In the genomic region with DNA sequence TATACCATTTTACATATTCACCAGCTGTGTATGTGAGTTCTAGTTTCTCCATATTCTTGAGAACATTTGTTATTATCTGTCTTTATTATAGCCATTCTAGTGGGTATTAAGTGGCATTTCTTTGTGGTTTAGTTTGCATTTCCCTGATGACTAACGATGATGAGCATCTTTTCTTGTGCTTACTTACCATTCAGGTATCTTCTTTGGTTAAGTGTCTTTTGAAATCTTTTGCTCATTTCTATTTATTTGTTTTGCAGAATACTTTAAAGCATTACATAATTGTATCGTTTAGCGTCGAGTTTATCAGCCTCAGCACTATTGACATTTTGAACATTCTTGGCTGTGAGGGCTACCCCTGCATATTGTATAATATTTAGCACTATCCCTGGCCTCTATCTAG, we compare ENCODE assay signal across 18 cellular contexts.
DNase-seq lines count a peak whose midpoint lies in the region; ATAC-seq and TF ChIP-seq lines count a peak whose summit lies in the region.
"Had no signal": no experiment of that assay in that cellular context is flagged by ENCODE, and none has a peak within 500 bp of the region (broad histone marks: within the 10 kb centered on the region; RNA-seq: fewer than 3 reads in every experiment).

No MANE protein-coding gene starts in this region.

- DNase-seq in EL (peak; percentile 70), IMR-90 (peak; percentile 64), amniotic epithelial cell (ENCODE audit: low read depth) (peak; percentile 76), foreskin keratinocyte (peak; percentile 71 to 84), trophoblast cell (no peak), SIG-M5 (lab: John Stamatoyannopoulos, UW) (no peak), superior temporal gyrus (ENCODE audit: extremely low spot score) (no peak), right atrium auricular region (ENCODE audit: low spot score) (no peak)
- DNase-seq: DMS 273 treated with DMSO at 0.1 percent for 48 hours, MG63, NCI-H1092 treated with DMSO at 0.1 percent for 48 hours, NCI-H187, NCI-H446 treated with DMSO at 0.1 percent for 48 hours had no signal

- H4K5ac ChIP-seq in IMR-90 (ENCODE audit: low read depth, low read length): no peak overlapping the region

- no peak overlapping the region for H3K27ac ChIP-seq in IMR-90 (ENCODE audit: insufficient read depth, low read length)
- H3K27ac ChIP-seq in foreskin keratinocyte: no peak overlapping the region
- no peak overlapping the region for H3K27ac ChIP-seq in trophoblast cell (ENCODE audit: low read depth, low read length)
- H3K27ac ChIP-seq in right atrium auricular region: no peak overlapping the region
- H3K27ac ChIP-seq: BLaER1 treated with 17β-estradiol and CSF1 and Interleukin-3, amounts not matched to agents 10 nM and 100 nM had no signal

- ATAC-seq in IMR-90 (ENCODE audit: low read depth) (no peak; the same call in 1 of the 2 replicates), foreskin keratinocyte (peak; percentile 81)
- ATAC-seq: GM12878, K562 had no signal

- in situ Hi-C loops in IMR-90 (cut with MboI; ENCODE audit: low sequenced_read_pairs): no loop called here

- H2AFZ ChIP-seq in IMR-90 (replicated peaks; ENCODE audit: low read length, poor library complexity): no peak overlapping the region
- H2AFZ ChIP-seq in trophoblast cell (ENCODE audit: insufficient read depth, low read length, poor library complexity): no peak overlapping the region

- BruUV-seq in IMR-90 (replicated peaks; lab: Mats Ljungman, UMichigan): no TSS peak

- TF ChIP-seq RAD21 in IMR-90 (IDR thresholded peaks at IDR 0.05; ENCODE audit: low read length): no peak

- no peaks in the 10 kb centered on the region for H3K27me3 ChIP-seq in IMR-90 (ENCODE audit: control insufficient read depth, insufficient read depth, low read length)
- no peaks in the 10 kb centered on the region for H3K27me3 ChIP-seq in foreskin keratinocyte
- H3K27me3 ChIP-seq in trophoblast cell (ENCODE audit: insufficient read depth, low read length): no peaks in the 10 kb centered on the region
- no peaks in the 10 kb centered on the region for H3K27me3 ChIP-seq in right atrium auricular region
- H3K27me3 ChIP-seq: MG63, SJSA1 had no signal

- no peak overlapping the region for H4K12ac ChIP-seq in trophoblast cell (ENCODE audit: low read depth, low read length)

- H3K4me2 ChIP-seq in IMR-90 (ENCODE audit: low read depth, low read length): no peak overlapping the region; the same call in 1 of the 2 replicates
- no peak overlapping the region for H3K4me2 ChIP-seq in trophoblast cell (ENCODE audit: low read length)
- H3K4me2 ChIP-seq: BLaER1 treated with 17β-estradiol and CSF1 and Interleukin-3, amounts not matched to agents 10 nM and 100 nM had no signal

- H3K14ac ChIP-seq in IMR-90 (replicated peaks; ENCODE audit: low read depth, low read length) (no peak overlapping the region), trophoblast cell (ENCODE audit: low read length) (no peak overlapping the region)

- no peak overlapping the region for H2BK20ac ChIP-seq in IMR-90 (ENCODE audit: low read depth, low read length)

- H2BK120ac ChIP-seq in IMR-90 (ENCODE audit: low read depth, low read length) (no peak overlapping the region), trophoblast cell (ENCODE audit: insufficient read depth, low read length, poor library complexity) (no peak overlapping the region)

- no peak overlapping the region for H3K18ac ChIP-seq in IMR-90 (ENCODE audit: low read depth, low read length)
- H3K18ac ChIP-seq in trophoblast cell (ENCODE audit: low read length): no peak overlapping the region

- no CpG with 5 or more reads among the region's 4 CpGs for WGBS in IMR-90 (ENCODE audit: extremely low coverage in 2 of 2, insufficient read length in 1 of 2), 2 experiments
- no CpG with 5 or more reads among the region's 4 CpGs for WGBS in trophoblast cell (ENCODE audit: extremely low coverage, insufficient coverage, insufficient read length)

- no peaks in the 10 kb centered on the region for H3K9me1 ChIP-seq in IMR-90 (ENCODE audit: insufficient read depth, low read length)

- H2AK9ac ChIP-seq in IMR-90 (replicated peaks; ENCODE audit: low read depth, low read length, poor library complexity): no peak overlapping the region

- no peak overlapping the region for H2BK12ac ChIP-seq in trophoblast cell (ENCODE audit: low read length)

- no peak overlapping the region for H2BK15ac ChIP-seq in IMR-90 (ENCODE audit: low read depth, low read length)

- TF ChIP-seq POLR2A in IMR-90 (IDR thresholded peaks at IDR 0.05; ENCODE audit: low read depth, low read length): no peak

- intact Hi-C loops in IMR-90 (cut with micrococcal nuclease): no loop called here

- TF ChIP-seq CTCF in IMR-90 (conservative IDR thresholded peaks at IDR 0.05; ENCODE audit: low read depth, low read length) (no peak), foreskin keratinocyte (conservative IDR thresholded peaks at IDR 0.05) (no peak), right atrium auricular region (IDR thresholded peaks at IDR 0.05) (no peak)

- H3K23ac ChIP-seq in IMR-90 (ENCODE audit: low read depth, low read length) (no peak overlapping the region), trophoblast cell (ENCODE audit: low read length) (no peak overlapping the region)

- no peak overlapping the region for H4K91ac ChIP-seq in IMR-90 (ENCODE audit: insufficient read depth, low read depth, low read length)
- no peak overlapping the region for H4K91ac ChIP-seq in trophoblast cell (ENCODE audit: low read depth, low read length)

- H4K8ac ChIP-seq in IMR-90 (ENCODE audit: low read depth in 2 of 2, low read length in 2 of 2) (no peak overlapping the region), trophoblast cell (ENCODE audit: low read depth, low read length) (no peak overlapping the region)

- dilution Hi-C loops in IMR-90 (cut with HindIII; ENCODE audit: low sequenced_read_pairs, unreplicated experiment): no loop called here

- no peaks in the 10 kb centered on the region for H3K79me1 ChIP-seq in IMR-90 (ENCODE audit: low read depth in 1 of 2, low read length in 2 of 2)
- no peaks in the 10 kb centered on the region for H3K79me1 ChIP-seq in trophoblast cell (ENCODE audit: low read length)

- H3K4me1 ChIP-seq in IMR-90 (ENCODE audit: control insufficient read depth, insufficient read depth, low read length): no peaks in the 10 kb centered on the region
- H3K4me1 ChIP-seq in foreskin keratinocyte: no peaks in the 10 kb centered on the region
- H3K4me1 ChIP-seq in trophoblast cell (ENCODE audit: control insufficient read depth in 1 of 2, insufficient read depth in 2 of 2, low read length in 2 of 2): no peaks in the 10 kb centered on the region
- no peaks in the 10 kb centered on the region for H3K4me1 ChIP-seq in right atrium auricular region
- H3K4me1 ChIP-seq: BLaER1 treated with 17β-estradiol and CSF1 and Interleukin-3, amounts not matched to agents 10 nM and 100 nM; HAP-1 had no signal

- no peaks in the 10 kb centered on the region for H3K36me3 ChIP-seq in IMR-90 (ENCODE audit: control insufficient read depth, insufficient read depth, low read length)
- H3K36me3 ChIP-seq in trophoblast cell (ENCODE audit: control insufficient read depth in 1 of 2, insufficient read depth in 2 of 2, low read length in 2 of 2): no peaks in the 10 kb centered on the region
- no peaks in the 10 kb centered on the region for H3K36me3 ChIP-seq in right atrium auricular region
- H3K36me3 ChIP-seq: BLaER1 treated with 17β-estradiol and CSF1 and Interleukin-3, amounts not matched to agents 10 nM and 100 nM; HAP-1; MG63; SJSA1 had no signal

- POLR2A ChIA-PET in IMR-90 (lab: Charles Lee; ENCODE audit: unreplicated experiment): no interaction called here

- no peak overlapping the region for H2AK5ac ChIP-seq in IMR-90 (ENCODE audit: low read depth, low read length)
- H2AK5ac ChIP-seq in trophoblast cell (ENCODE audit: low read length): no peak overlapping the region

- peak overlapping the region; percentile 66 for H2BK5ac ChIP-seq in IMR-90 (ENCODE audit: low read depth, low read length, poor library complexity, severe bottlenecking)
- no peak overlapping the region for H2BK5ac ChIP-seq in trophoblast cell (ENCODE audit: low read depth, low read length, poor library complexity)

- no peaks in the 10 kb centered on the region for H3K79me2 ChIP-seq in trophoblast cell (ENCODE audit: control insufficient read depth, insufficient read depth, low read length, poor library complexity)

- H3K56ac ChIP-seq in IMR-90 (ENCODE audit: extremely low read depth, insufficient read depth, low read length): no peak overlapping the region

- H3K9ac ChIP-seq in IMR-90 (ENCODE audit: low read depth, low read length) (no peak overlapping the region), trophoblast cell (ENCODE audit: low read length) (no peak overlapping the region)
- H3K9ac ChIP-seq: BLaER1 treated with 17β-estradiol and CSF1 and Interleukin-3, amounts not matched to agents 10 nM and 100 nM had no signal

- H3K4ac ChIP-seq in IMR-90 (ENCODE audit: low read depth, low read length) (no peak overlapping the region), trophoblast cell (ENCODE audit: low read depth, low read length) (no peak overlapping the region)

- CTCF ChIA-PET in IMR-90 (lab: Yijun Ruan, JAX): no interaction called here

- H4K20me1 ChIP-seq in IMR-90 (ENCODE audit: insufficient read depth, low read length): no peaks in the 10 kb centered on the region
- H4K20me1 ChIP-seq: BLaER1 treated with 17β-estradiol and CSF1 and Interleukin-3, amounts not matched to agents 10 nM and 100 nM had no signal

- H3K9me3 ChIP-seq in IMR-90 (ENCODE audit: control insufficient read depth, insufficient read depth, low read length) (peaks cover 4% of the 10 kb centered on the region; the same call in 1 of the 2 replicates), trophoblast cell (ENCODE audit: insufficient read depth, low read depth, low read length) (no peaks in the 10 kb centered on the region), right atrium auricular region (no peaks in the 10 kb centered on the region)
- H3K9me3 ChIP-seq: HAP-1, MG63, SJSA1 had no signal

- H3K4me3 ChIP-seq in IMR-90 (ENCODE audit: insufficient read depth, low read depth, low read length): no peak overlapping the region
- no peak overlapping the region for H3K4me3 ChIP-seq in trophoblast cell (ENCODE audit: low read depth, low read length)
- H3K4me3 ChIP-seq in right atrium auricular region: no peak overlapping the region
- H3K4me3 ChIP-seq: BLaER1 treated with 17β-estradiol and CSF1 and Interleukin-3, amounts not matched to agents 10 nM and 100 nM; GM12878; HAP-1; K562; MG63; SJSA1 had no signal

TF ChIP-seq in IMR-90, 13 proteins besides CTCF, POLR2A, EP300 and RAD21:
- TF ChIP-seq CEBPB (IDR thresholded peaks at IDR 0.05; ENCODE audit: low read depth, low read length): no peak

Comparison
In these comparisons a context has a peak if more than half of its experiments do, and no peak if none do; other contexts are left out.
1. DNase-seq: peak in EL (single experiment), IMR-90 (single experiment), amniotic epithelial cell (single experiment) and foreskin keratinocyte (2 of 2); none in trophoblast cell (0 of 2), SIG-M5 (single experiment), superior temporal gyrus (single experiment) and right atrium auricular region (single experiment).